ENCODE assay signal across 12 cellular contexts in genomic region chr16:81697886-81698635, GRCh38.
DNase-seq lines count a peak whose midpoint lies in the region; ATAC-seq and TF ChIP-seq lines count a peak whose summit lies in the region.
"Had no signal": no experiment of that assay in that cellular context is flagged by ENCODE, and none has a peak within 500 bp of the region (broad histone marks: within the 10 kb centered on the region; RNA-seq: fewer than 3 reads in every experiment).

No MANE protein-coding gene starts in this region.

- TF ChIP-seq CTCF in gastroesophageal sphincter (IDR thresholded peaks at IDR 0.05) = no peak
- TF ChIP-seq CTCF in upper lobe of left lung (IDR thresholded peaks at IDR 0.05) = no peak
- no peak for TF ChIP-seq CTCF in coronary artery (IDR thresholded peaks at IDR 0.05)

- peak overlapping the region in 3 of 4 donors; percentile 29 to 61 (median 32) for H3K27ac ChIP-seq in gastroesophageal sphincter
- H3K27ac ChIP-seq in muscle layer of colon (ENCODE audit: low read depth, low read length) = peak overlapping the region; percentile 70
- H3K27ac ChIP-seq in upper lobe of left lung = peak overlapping the region in 3 of 4 donors; percentile 5 to 63 (median 49)
- H3K27ac ChIP-seq in coronary artery = peak overlapping the region in 1 of 2 donors; percentile 28
- H3K27ac ChIP-seq: 22Rv1, KMS-11, suprapubic skin had no signal

- H3K9ac ChIP-seq in muscle layer of colon (ENCODE audit: low read length) = no peak overlapping the region
- H3K9ac ChIP-seq: KMS-11 had no signal

- WGBS in gastroesophageal sphincter (ENCODE audit: low coverage in 1 of 2), 2 donors = 49 to 58% methylated on average over 2 to 12 of the region's 30 CpGs
- 56 to 63% methylated on average over 25 to 29 of the region's 30 CpGs for WGBS in upper lobe of left lung, 2 donors

- TF ChIP-seq EP300 in gastroesophageal sphincter (IDR thresholded peaks at IDR 0.05) = no peak
- TF ChIP-seq EP300 in upper lobe of left lung (IDR thresholded peaks at IDR 0.05) = no peak

- H3K27me3 ChIP-seq in gastroesophageal sphincter (no peaks in the 10 kb centered on the region), muscle layer of colon (ENCODE audit: control insufficient read depth in 1 of 2, insufficient read depth in 2 of 2, low read length in 2 of 2) (no peaks in the 10 kb centered on the region), upper lobe of left lung (no peaks in the 10 kb centered on the region)
- H3K27me3 ChIP-seq: suprapubic skin had no signal

- H3K4me1 ChIP-seq in gastroesophageal sphincter = peaks cover 2 to 53% (median 22%) of the 10 kb centered on the region in 3 donors
- peaks cover 30% of the 10 kb centered on the region for H3K4me1 ChIP-seq in muscle layer of colon (ENCODE audit: insufficient read depth, low read length)
- peaks cover 5 to 37% (median 30%) of the 10 kb centered on the region in 4 donors for H3K4me1 ChIP-seq in upper lobe of left lung

- H3K4me3 ChIP-seq in gastroesophageal sphincter (no peak overlapping the region), muscle layer of colon (ENCODE audit: low read depth in 1 of 2, low read length in 2 of 2) (no peak overlapping the region), upper lobe of left lung (no peak overlapping the region), coronary artery (no peak overlapping the region)
- H3K4me3 ChIP-seq: prostate gland, suprapubic skin had no signal

- ATAC-seq in gastroesophageal sphincter (peak; percentile 40), upper lobe of left lung (ENCODE audit: low FRiP score in 2 of 2) (no peak), GM21528 (IDR thresholded peaks at IDR 0.05; ENCODE audit: low FRiP score, unreplicated experiment) (no peak)

- no peaks in the 10 kb centered on the region for H3K9me3 ChIP-seq in gastroesophageal sphincter
- H3K9me3 ChIP-seq in muscle layer of colon (ENCODE audit: low read length) = no peaks in the 10 kb centered on the region
- H3K9me3 ChIP-seq in upper lobe of left lung = no peaks in the 10 kb centered on the region
- H3K9me3 ChIP-seq: prostate gland, suprapubic skin had no signal

- DNase-seq in DMS53 (lab: John Stamatoyannopoulos, UW) (peak; percentile 7), DMS53 treated with DMSO at 0.1 percent for 48 hours (lab: John Stamatoyannopoulos, UW; ENCODE audit: unreplicated experiment) (no peak), upper lobe of left lung (peak in 1 of 2 donors; percentile 54), coronary artery (ENCODE audit: low spot score) (no peak), NCI-H2196 treated with DMSO at 0.1 percent for 48 hours (lab: John Stamatoyannopoulos, UW; ENCODE audit: unreplicated experiment) (no peak)

- H3K36me3 ChIP-seq in gastroesophageal sphincter = peaks cover 0 to 82% of the 10 kb centered on the region in 2 donors
- peaks cover 55% of the 10 kb centered on the region for H3K36me3 ChIP-seq in muscle layer of colon (ENCODE audit: insufficient read depth, low read length)
- peaks cover 17 to 68% (median 39%) of the 10 kb centered on the region in 4 donors for H3K36me3 ChIP-seq in upper lobe of left lung
- H3K36me3 ChIP-seq: prostate gland had no signal

- TF ChIP-seq POLR2A in gastroesophageal sphincter (IDR thresholded peaks at IDR 0.05) = no peak
- TF ChIP-seq POLR2A in upper lobe of left lung (IDR thresholded peaks at IDR 0.05) = no peak
